ENCODE assay signal across 26 cellular contexts in the genomic region with DNA sequence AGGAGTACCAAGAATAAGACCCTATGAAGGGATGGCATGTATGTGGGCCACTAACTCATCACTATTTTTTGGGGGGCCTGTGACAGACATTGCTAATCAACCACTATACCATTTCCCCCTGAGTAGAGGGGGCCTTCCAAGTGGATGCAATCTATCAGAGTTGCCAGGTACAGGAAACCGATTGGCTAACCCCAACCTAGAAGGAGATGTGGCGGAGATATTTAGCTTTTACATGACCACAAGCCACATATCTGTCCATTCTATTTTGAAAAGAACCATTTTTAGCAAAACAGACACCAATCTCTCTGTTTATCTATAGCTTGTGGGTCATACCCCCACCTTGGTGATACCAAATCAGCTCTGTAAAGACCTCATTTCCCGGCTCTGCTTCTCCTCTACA. TPM values are rescaled to one million over a fixed set of nuclear protein-coding genes. Genes with fewer than 3 reads are reported as not detected.
"Had no signal": no experiment of that assay in that cellular context is flagged by ENCODE, and none has a peak within 500 bp of the region (broad histone marks: within the 10 kb centered on the region; RNA-seq: fewer than 3 reads in every experiment).

No MANE protein-coding gene starts in this region.

- H3K4me3 ChIP-seq: adrenal gland, ascending aorta, left lung, sigmoid colon, smooth muscle cell, thoracic aorta had no signal

- DNase-seq: activated CD4-positive, alpha-beta T cell treated with anti-CD3 and anti-CD28 coated beads for 36 hours; activated CD4-positive, alpha-beta T cell treated with anti-CD3 and anti-CD28 coated beads, Interleukin-2, amount 50 U/mL, for 4 hours; activated gamma-delta T cell; activated T-cell treated with anti-CD3 and anti-CD28 coated beads for 4 hours; adrenal gland; brain microvascular endothelial cell; effector CD4-positive, alpha-beta T cell; erythroblast; foreskin melanocyte; hippocampal formation; kidney glomerular epithelial cell; left lung; natural killer cell; nucleus accumbens; sigmoid colon; stimulated activated CD4-positive, alpha-beta T cell treated with anti-CD3 and anti-CD28 coated beads, Interleukin-15, amount 100 ng/mL, for 24 hours; stimulated activated naive B cell treated with anti-CD40 and anti-IgM and Interleukin-4, amounts not matched to agents 10 μg/mL and 1 μg/mL and 100 μg/mL, for 72 hours; T1000 had no signal

- H3K36me3 Mint-ChIP-seq: activated naive CD4-positive, alpha-beta T cell treated with anti-CD3 and anti-CD28 coated beads, Interleukin-2, amount 50 U/mL, for 24 hours; mesothelial cell of epicardium; natural killer cell; stimulated activated naive B cell treated with anti-CD40 and anti-IgM and Interleukin-4, amounts not matched to agents 10 μg/mL and 1 μg/mL and 100 μg/mL, for 72 hours; type B pancreatic cell; WTC11 had no signal

- H3K27ac ChIP-seq: ascending aorta, brain microvascular endothelial cell, left lung, sigmoid colon, thoracic aorta had no signal

- H3K36me3 ChIP-seq: adrenal gland, ascending aorta, brain microvascular endothelial cell, left lung, sigmoid colon, thoracic aorta had no signal

- H3K4me1 ChIP-seq: ascending aorta, left lung, sigmoid colon had no signal

- H3K27me3 ChIP-seq: adrenal gland, ascending aorta, brain microvascular endothelial cell, left lung, sigmoid colon had no signal

- H3K27ac Mint-ChIP-seq: activated CD4-positive, alpha-beta T cell treated with anti-CD3 and anti-CD28 coated beads for 36 hours; activated naive CD4-positive, alpha-beta T cell treated with anti-CD3 and anti-CD28 coated beads, Interleukin-2, amount 50 U/mL, for 24 hours; natural killer cell; stimulated activated naive B cell treated with anti-CD40 and anti-IgM and Interleukin-4, amounts not matched to agents 10 μg/mL and 1 μg/mL and 100 μg/mL, for 72 hours; WTC11 had no signal

- H3K4me3 Mint-ChIP-seq: activated CD4-positive, alpha-beta T cell treated with anti-CD3 and anti-CD28 coated beads for 36 hours; activated naive CD4-positive, alpha-beta T cell treated with anti-CD3 and anti-CD28 coated beads, Interleukin-2, amount 50 U/mL, for 24 hours; dendritic cell treated with granulocyte-macrophage colony-stimulating factor and Interleukin-4, amounts not matched to agents 40 ng/mL and 50 ng/mL, for 4 days; mesothelial cell of epicardium; natural killer cell; stimulated activated naive B cell treated with anti-CD40 and anti-IgM and Interleukin-4, amounts not matched to agents 10 μg/mL and 1 μg/mL and 100 μg/mL, for 72 hours; type B pancreatic cell; WTC11 had no signal

- H3K4me2 ChIP-seq: smooth muscle cell had no signal

- H3K9me3 ChIP-seq: adrenal gland, ascending aorta, left lung, sigmoid colon, thoracic aorta had no signal

- ATAC-seq: activated CD4-positive, alpha-beta T cell treated with anti-CD3 and anti-CD28 coated beads for 36 hours; left lung; stimulated activated naive B cell treated with anti-CD40 and anti-IgM and Interleukin-4, amounts not matched to agents 10 μg/mL and 1 μg/mL and 100 μg/mL, for 72 hours; WTC11 had no signal

- H3K9me3 Mint-ChIP-seq: activated naive CD4-positive, alpha-beta T cell treated with anti-CD3 and anti-CD28 coated beads, Interleukin-2, amount 50 U/mL, for 24 hours; dendritic cell treated with granulocyte-macrophage colony-stimulating factor and Interleukin-4, amounts not matched to agents 40 ng/mL and 50 ng/mL, for 4 days; mesothelial cell of epicardium; natural killer cell; stimulated activated naive B cell treated with anti-CD40 and anti-IgM and Interleukin-4, amounts not matched to agents 10 μg/mL and 1 μg/mL and 100 μg/mL, for 72 hours; type B pancreatic cell; WTC11 had no signal

RNA-seq across cellular contexts. Expression of a gene that starts 51.0 kb away (rescaled TPM):
- total RNA-seq: smooth muscle cell had no signal
- polyA plus RNA-seq: smooth muscle cell had no signal
